Comparison of ENCODE assay signal across 1 cellular context in the genomic region with DNA sequence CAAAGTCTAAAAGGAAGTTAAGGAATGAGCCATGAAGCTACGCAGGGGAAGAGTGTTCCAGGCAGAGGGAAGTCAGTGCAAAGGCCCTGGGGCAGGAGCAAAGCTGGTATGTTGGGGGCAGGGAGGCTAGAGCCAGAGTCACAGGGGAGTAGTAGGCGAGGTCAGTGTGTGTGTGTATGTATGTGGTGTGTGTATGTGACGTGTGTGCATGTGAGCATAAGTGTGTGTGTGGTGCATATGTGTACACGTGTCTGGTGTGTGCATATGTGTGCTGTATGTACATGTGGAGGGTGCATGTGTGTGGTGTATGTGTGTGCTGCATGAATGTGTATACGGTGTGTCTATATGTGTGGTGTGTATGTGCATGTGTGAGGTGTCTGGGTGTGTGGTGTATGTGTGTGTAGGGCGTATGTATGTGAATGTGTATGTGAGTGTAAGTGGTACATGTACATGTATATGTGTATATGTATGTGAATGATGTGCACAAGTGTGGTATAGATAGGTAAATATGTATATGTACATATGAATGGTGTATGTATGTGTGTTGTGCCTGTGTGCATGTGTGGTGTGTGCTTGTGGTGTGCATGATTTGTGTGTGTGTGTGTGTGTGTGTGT.
TF ChIP-seq lines count a peak whose summit lies in the region.

No MANE protein-coding gene starts in this region.

TF ChIP-seq in HEK293, 187 proteins besides CTCF, POLR2A, EP300 and RAD21 (continued from another document and continues in another):
- TF ChIP-seq, protein P1, sequence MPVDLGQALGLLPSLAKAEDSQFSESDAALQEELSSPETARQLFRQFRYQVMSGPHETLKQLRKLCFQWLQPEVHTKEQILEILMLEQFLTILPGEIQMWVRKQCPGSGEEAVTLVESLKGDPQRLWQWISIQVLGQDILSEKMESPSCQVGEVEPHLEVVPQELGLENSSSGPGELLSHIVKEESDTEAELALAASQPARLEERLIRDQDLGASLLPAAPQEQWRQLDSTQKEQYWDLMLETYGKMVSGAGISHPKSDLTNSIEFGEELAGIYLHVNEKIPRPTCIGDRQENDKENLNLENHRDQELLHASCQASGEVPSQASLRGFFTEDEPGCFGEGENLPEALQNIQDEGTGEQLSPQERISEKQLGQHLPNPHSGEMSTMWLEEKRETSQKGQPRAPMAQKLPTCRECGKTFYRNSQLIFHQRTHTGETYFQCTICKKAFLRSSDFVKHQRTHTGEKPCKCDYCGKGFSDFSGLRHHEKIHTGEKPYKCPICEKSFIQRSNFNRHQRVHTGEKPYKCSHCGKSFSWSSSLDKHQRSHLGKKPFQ (tag by site-specific recombination; IDR thresholded peaks at IDR 0.05), result peak; percentile 41; the same call in 1 of the 2 replicates
- TF ChIP-seq ZNF211 (tag by site-specific recombination; IDR thresholded peaks at IDR 0.05; ENCODE audit: low read depth) (no peak; the same call in 1 of the 2 replicates), ZNF391 (tag by site-specific recombination; IDR thresholded peaks at IDR 0.05; ENCODE audit: borderline replicate concordance, low read depth) (no peak), ZNF610 (tag by site-specific recombination; IDR thresholded peaks at IDR 0.05; ENCODE audit: borderline replicate concordance) (no peak), ZNF501 (tag by site-specific recombination; IDR thresholded peaks at IDR 0.05) (no peak), TCF7L2 (IDR thresholded peaks at IDR 0.05; ENCODE audit: borderline replicate concordance, low read depth, low read length) (no peak), ZNF843 (tag by site-specific recombination; IDR thresholded peaks at IDR 0.05) (no peak), KLF8 (tag by site-specific recombination; IDR thresholded peaks at IDR 0.05) (no peak), ZNF423 (tag by site-specific recombination; IDR thresholded peaks at IDR 0.05) (no peak), ZNF548 (tag by site-specific recombination; IDR thresholded peaks at IDR 0.05) (0 out of 2 replicates have a peak, but pooled peaks have one; percentile 20), ZSCAN23 (tag by site-specific recombination; IDR thresholded peaks at IDR 0.05) (no peak; the same call in 1 of the 2 replicates), ZFP3 (tag by site-specific recombination; IDR thresholded peaks at IDR 0.05; ENCODE audit: low read depth) (no peak), ZBTB7A (tag by site-specific recombination; IDR thresholded peaks at IDR 0.05; ENCODE audit: low read depth) (no peak), ZNF404 (tag by site-specific recombination; IDR thresholded peaks at IDR 0.05) (no peak), ZNF560 (tag by site-specific recombination; IDR thresholded peaks at IDR 0.05; ENCODE audit: borderline replicate concordance) (no peak), ZNF658 (tag by site-specific recombination; IDR thresholded peaks at IDR 0.05) (0 out of 2 replicates have a peak, but pooled peaks have one; percentile 4), ZNF341 (tag by site-specific recombination; IDR thresholded peaks at IDR 0.05; ENCODE audit: low read depth) (no peak), SCRT1 (tag by site-specific recombination; IDR thresholded peaks at IDR 0.05; ENCODE audit: borderline replicate concordance) (no peak), EGR2 (tag by site-specific recombination; IDR thresholded peaks at IDR 0.05; ENCODE audit: low read depth) (no peak), ZNF529 (tag by site-specific recombination; IDR thresholded peaks at IDR 0.05; ENCODE audit: insufficient replicate concordance) (no peak), ZNF416 (tag by site-specific recombination; IDR thresholded peaks at IDR 0.05) (no peak), REPIN1 (tag by site-specific recombination; IDR thresholded peaks at IDR 0.05; ENCODE audit: low read depth) (0 out of 2 replicates have a peak, but pooled peaks have one; percentile 21), ZNF157 (tag by site-specific recombination; IDR thresholded peaks at IDR 0.05) (no peak), ZNF146 (tag by site-specific recombination; IDR thresholded peaks at IDR 0.05) (no peak), ZNF544 (tag by site-specific recombination; IDR thresholded peaks at IDR 0.05) (no peak), ZNF202 (tag by site-specific recombination; IDR thresholded peaks at IDR 0.05; ENCODE audit: borderline replicate concordance) (peak; percentile 61; the same call in 1 of the 2 replicates), GLI2 (tag by site-specific recombination; IDR thresholded peaks at IDR 0.05; ENCODE audit: borderline replicate concordance, low read depth) (no peak), ZNF214 (tag by site-specific recombination; IDR thresholded peaks at IDR 0.05; ENCODE audit: borderline replicate concordance) (no peak), ZNF791 (tag by site-specific recombination; IDR thresholded peaks at IDR 0.05) (no peak)
- TF ChIP-seq, protein P2, sequence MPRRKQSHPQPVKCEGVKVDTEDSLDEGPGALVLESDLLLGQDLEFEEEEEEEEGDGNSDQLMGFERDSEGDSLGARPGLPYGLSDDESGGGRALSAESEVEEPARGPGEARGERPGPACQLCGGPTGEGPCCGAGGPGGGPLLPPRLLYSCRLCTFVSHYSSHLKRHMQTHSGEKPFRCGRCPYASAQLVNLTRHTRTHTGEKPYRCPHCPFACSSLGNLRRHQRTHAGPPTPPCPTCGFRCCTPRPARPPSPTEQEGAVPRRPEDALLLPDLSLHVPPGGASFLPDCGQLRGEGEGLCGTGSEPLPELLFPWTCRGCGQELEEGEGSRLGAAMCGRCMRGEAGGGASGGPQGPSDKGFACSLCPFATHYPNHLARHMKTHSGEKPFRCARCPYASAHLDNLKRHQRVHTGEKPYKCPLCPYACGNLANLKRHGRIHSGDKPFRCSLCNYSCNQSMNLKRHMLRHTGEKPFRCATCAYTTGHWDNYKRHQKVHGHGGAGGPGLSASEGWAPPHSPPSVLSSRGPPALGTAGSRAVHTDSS (tag by site-specific recombination; IDR thresholded peaks at IDR 0.05), result no peak
- TF ChIP-seq, protein P3, sequence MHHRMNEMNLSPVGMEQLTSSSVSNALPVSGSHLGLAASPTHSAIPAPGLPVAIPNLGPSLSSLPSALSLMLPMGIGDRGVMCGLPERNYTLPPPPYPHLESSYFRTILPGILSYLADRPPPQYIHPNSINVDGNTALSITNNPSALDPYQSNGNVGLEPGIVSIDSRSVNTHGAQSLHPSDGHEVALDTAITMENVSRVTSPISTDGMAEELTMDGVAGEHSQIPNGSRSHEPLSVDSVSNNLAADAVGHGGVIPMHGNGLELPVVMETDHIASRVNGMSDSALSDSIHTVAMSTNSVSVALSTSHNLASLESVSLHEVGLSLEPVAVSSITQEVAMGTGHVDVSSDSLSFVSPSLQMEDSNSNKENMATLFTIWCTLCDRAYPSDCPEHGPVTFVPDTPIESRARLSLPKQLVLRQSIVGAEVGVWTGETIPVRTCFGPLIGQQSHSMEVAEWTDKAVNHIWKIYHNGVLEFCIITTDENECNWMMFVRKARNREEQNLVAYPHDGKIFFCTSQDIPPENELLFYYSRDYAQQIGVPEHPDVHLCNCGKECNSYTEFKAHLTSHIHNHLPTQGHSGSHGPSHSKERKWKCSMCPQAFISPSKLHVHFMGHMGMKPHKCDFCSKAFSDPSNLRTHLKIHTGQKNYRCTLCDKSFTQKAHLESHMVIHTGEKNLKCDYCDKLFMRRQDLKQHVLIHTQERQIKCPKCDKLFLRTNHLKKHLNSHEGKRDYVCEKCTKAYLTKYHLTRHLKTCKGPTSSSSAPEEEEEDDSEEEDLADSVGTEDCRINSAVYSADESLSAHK (tag by site-specific recombination; IDR thresholded peaks at IDR 0.05), result no peak
- TF ChIP-seq, protein P4, sequence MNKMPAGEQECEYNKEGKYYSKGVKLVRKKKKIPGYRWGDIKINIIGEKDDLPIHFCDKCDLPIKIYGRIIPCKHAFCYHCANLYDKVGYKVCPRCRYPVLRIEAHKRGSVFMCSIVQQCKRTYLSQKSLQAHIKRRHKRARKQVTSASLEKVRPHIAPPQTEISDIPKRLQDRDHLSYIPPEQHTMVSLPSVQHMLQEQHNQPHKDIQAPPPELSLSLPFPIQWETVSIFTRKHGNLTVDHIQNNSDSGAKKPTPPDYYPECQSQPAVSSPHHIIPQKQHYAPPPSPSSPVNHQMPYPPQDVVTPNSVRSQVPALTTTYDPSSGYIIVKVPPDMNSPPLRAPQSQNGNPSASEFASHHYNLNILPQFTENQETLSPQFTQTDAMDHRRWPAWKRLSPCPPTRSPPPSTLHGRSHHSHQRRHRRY (tag by site-specific recombination; IDR thresholded peaks at IDR 0.05), result no peak
- TF ChIP-seq, protein P5, sequence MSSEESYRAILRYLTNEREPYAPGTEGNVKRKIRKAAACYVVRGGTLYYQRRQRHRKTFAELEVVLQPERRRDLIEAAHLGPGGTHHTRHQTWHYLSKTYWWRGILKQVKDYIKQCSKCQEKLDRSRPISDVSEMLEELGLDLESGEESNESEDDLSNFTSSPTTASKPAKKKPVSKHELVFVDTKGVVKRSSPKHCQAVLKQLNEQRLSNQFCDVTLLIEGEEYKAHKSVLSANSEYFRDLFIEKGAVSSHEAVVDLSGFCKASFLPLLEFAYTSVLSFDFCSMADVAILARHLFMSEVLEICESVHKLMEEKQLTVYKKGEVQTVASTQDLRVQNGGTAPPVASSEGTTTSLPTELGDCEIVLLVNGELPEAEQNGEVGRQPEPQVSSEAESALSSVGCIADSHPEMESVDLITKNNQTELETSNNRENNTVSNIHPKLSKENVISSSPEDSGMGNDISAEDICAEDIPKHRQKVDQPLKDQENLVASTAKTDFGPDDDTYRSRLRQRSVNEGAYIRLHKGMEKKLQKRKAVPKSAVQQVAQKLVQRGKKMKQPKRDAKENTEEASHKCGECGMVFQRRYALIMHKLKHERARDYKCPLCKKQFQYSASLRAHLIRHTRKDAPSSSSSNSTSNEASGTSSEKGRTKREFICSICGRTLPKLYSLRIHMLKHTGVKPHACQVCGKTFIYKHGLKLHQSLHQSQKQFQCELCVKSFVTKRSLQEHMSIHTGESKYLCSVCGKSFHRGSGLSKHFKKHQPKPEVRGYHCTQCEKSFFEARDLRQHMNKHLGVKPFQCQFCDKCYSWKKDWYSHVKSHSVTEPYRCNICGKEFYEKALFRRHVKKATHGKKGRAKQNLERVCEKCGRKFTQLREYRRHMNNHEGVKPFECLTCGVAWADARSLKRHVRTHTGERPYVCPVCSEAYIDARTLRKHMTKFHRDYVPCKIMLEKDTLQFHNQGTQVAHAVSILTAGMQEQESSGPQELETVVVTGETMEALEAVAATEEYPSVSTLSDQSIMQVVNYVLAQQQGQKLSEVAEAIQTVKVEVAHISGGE (tag by site-specific recombination; conservative IDR thresholded peaks at IDR 0.05; ENCODE audit: low read depth), result no peak
- TF ChIP-seq, protein P6, sequence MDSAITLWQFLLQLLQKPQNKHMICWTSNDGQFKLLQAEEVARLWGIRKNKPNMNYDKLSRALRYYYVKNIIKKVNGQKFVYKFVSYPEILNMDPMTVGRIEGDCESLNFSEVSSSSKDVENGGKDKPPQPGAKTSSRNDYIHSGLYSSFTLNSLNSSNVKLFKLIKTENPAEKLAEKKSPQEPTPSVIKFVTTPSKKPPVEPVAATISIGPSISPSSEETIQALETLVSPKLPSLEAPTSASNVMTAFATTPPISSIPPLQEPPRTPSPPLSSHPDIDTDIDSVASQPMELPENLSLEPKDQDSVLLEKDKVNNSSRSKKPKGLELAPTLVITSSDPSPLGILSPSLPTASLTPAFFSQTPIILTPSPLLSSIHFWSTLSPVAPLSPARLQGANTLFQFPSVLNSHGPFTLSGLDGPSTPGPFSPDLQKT (IDR thresholded peaks at IDR 0.05; ENCODE audit: borderline replicate concordance, low read depth, low read length), result no peak
- TF ChIP-seq, protein P7, sequence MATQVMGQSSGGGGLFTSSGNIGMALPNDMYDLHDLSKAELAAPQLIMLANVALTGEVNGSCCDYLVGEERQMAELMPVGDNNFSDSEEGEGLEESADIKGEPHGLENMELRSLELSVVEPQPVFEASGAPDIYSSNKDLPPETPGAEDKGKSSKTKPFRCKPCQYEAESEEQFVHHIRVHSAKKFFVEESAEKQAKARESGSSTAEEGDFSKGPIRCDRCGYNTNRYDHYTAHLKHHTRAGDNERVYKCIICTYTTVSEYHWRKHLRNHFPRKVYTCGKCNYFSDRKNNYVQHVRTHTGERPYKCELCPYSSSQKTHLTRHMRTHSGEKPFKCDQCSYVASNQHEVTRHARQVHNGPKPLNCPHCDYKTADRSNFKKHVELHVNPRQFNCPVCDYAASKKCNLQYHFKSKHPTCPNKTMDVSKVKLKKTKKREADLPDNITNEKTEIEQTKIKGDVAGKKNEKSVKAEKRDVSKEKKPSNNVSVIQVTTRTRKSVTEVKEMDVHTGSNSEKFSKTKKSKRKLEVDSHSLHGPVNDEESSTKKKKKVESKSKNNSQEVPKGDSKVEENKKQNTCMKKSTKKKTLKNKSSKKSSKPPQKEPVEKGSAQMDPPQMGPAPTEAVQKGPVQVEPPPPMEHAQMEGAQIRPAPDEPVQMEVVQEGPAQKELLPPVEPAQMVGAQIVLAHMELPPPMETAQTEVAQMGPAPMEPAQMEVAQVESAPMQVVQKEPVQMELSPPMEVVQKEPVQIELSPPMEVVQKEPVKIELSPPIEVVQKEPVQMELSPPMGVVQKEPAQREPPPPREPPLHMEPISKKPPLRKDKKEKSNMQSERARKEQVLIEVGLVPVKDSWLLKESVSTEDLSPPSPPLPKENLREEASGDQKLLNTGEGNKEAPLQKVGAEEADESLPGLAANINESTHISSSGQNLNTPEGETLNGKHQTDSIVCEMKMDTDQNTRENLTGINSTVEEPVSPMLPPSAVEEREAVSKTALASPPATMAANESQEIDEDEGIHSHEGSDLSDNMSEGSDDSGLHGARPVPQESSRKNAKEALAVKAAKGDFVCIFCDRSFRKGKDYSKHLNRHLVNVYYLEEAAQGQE (tag by site-specific recombination; IDR thresholded peaks at IDR 0.05), result no peak
- TF ChIP-seq, protein P8, sequence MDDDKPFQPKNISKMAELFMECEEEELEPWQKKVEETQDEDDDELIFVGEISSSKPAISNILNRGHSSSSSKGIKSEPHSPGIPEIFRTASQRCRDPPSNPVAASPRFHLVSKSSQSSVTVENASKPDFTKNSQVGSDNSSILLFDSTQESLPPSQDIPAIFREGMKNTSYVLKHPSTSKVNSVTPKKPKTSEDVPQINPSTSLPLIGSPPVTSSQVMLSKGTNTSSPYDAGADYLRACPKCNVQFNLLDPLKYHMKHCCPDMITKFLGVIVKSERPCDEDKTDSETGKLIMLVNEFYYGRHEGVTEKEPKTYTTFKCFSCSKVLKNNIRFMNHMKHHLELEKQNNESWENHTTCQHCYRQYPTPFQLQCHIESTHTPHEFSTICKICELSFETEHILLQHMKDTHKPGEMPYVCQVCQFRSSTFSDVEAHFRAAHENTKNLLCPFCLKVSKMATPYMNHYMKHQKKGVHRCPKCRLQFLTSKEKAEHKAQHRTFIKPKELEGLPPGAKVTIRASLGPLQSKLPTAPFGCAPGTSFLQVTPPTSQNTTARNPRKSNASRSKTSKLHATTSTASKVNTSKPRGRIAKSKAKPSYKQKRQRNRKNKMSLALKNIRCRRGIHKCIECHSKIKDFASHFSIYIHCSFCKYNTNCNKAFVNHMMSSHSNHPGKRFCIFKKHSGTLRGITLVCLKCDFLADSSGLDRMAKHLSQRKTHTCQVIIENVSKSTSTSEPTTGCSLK (tag by site-specific recombination; IDR thresholded peaks at IDR 0.05), result no peak
- TF ChIP-seq, protein P9, sequence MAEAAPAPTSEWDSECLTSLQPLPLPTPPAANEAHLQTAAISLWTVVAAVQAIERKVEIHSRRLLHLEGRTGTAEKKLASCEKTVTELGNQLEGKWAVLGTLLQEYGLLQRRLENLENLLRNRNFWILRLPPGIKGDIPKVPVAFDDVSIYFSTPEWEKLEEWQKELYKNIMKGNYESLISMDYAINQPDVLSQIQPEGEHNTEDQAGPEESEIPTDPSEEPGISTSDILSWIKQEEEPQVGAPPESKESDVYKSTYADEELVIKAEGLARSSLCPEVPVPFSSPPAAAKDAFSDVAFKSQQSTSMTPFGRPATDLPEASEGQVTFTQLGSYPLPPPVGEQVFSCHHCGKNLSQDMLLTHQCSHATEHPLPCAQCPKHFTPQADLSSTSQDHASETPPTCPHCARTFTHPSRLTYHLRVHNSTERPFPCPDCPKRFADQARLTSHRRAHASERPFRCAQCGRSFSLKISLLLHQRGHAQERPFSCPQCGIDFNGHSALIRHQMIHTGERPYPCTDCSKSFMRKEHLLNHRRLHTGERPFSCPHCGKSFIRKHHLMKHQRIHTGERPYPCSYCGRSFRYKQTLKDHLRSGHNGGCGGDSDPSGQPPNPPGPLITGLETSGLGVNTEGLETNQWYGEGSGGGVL (tag by site-specific recombination; IDR thresholded peaks at IDR 0.05), result no peak
